In genomic region chr2:39510087-39510486, GRCh38 we compare ENCODE assay signal across 14 cellular contexts.
"Had no signal": no experiment of that assay in that cellular context is flagged by ENCODE, and none has a peak within 500 bp of the region (broad histone marks: within the 10 kb centered on the region; RNA-seq: fewer than 3 reads in every experiment).

No MANE protein-coding gene starts in this region.

- H3K9me3 ChIP-seq: left lung, thoracic aorta had no signal

- H3K27me3 ChIP-seq: brain microvascular endothelial cell, left lung had no signal

- H3K4me3 ChIP-seq: left lung, SK-N-MC, thoracic aorta had no signal

- FAIRE-seq: frontal cortex, islet of Langerhans, small intestine, urothelium cell line had no signal

- DNase-seq: activated CD4-positive, CD25-positive, alpha-beta regulatory T cell treated with anti-CD3 and anti-CD28 coated beads, Interleukin-2, amount 50 U/mL, for 72 hours; activated naive CD4-positive, alpha-beta T cell; activated naive CD8-positive, alpha-beta T cell treated with anti-CD3 and anti-CD28 coated beads, Interleukin-2, amount 10 ng/mL, durations not matched to agents 7 days and 5 days; brain microvascular endothelial cell; cortex of kidney; effector CD8-positive, alpha-beta T cell; left lung; small intestine; stimulated activated naive CD8-positive, alpha-beta T cell treated with anti-CD3 and anti-CD28 coated beads, Interleukin-15, amount 100 ng/mL, for 72 hours had no signal

- H3K36me3 ChIP-seq: brain microvascular endothelial cell, left lung, thoracic aorta had no signal

- ATAC-seq: left lung; stimulated activated naive CD8-positive, alpha-beta T cell treated with anti-CD3 and anti-CD28 coated beads, Interleukin-15, amount 100 ng/mL, for 72 hours had no signal

- H3K27ac ChIP-seq: brain microvascular endothelial cell, SK-N-MC, thoracic aorta had no signal
